ENCODE assay signal across 8 cellular contexts in genomic region chr4:10018818-10019438, GRCh38. TPM values are rescaled to one million over a fixed set of nuclear protein-coding genes. Genes with fewer than 3 reads are reported as not detected.
DNase-seq lines count a peak whose midpoint lies in the region; ATAC-seq and TF ChIP-seq lines count a peak whose summit lies in the region.

No MANE protein-coding gene starts in this region.

- peak overlapping the region; percentile 97 for H3K27ac Mint-ChIP-seq in T-helper 1 cell treated with Interleukin-12 subunit alpha and Interleukin-12 subunit beta and Interleukin-4 antibody, amounts not matched to agents 30 μg/mL and 1 μg/mL, for 36 hours

- peak overlapping the region; percentile 89 for H3K4me3 Mint-ChIP-seq in T-helper 1 cell treated with Interleukin-12 subunit alpha and Interleukin-12 subunit beta and Interleukin-4 antibody, amounts not matched to agents 30 μg/mL and 1 μg/mL, for 36 hours

- peaks cover 12% of the 10 kb centered on the region for H3K4me1 Mint-ChIP-seq in T-helper 1 cell treated with Interleukin-12 subunit alpha and Interleukin-12 subunit beta and Interleukin-4 antibody, amounts not matched to agents 30 μg/mL and 1 μg/mL, for 36 hours (ENCODE audit: low read depth)

- H3K4me3 ChIP-seq in GM08714 (ENCODE audit: low read length): peak overlapping the region; percentile 38; the same call in 1 of the 2 replicates
- H3K4me3 ChIP-seq in NB4 (ENCODE audit: low read depth, low read length): peak overlapping the region; percentile 67
- peak overlapping the region; percentile 36 to 42 for H3K4me3 ChIP-seq in right atrium auricular region
- H3K4me3 ChIP-seq in psoas muscle: peak overlapping the region; percentile 62
- H3K4me3 ChIP-seq in urinary bladder (ENCODE audit: low read depth, low read length): peak overlapping the region; percentile 8

- no peaks in the 10 kb centered on the region for H3K36me3 Mint-ChIP-seq in T-helper 1 cell treated with Interleukin-12 subunit alpha and Interleukin-12 subunit beta and Interleukin-4 antibody, amounts not matched to agents 30 μg/mL and 1 μg/mL, for 36 hours (ENCODE audit: low read depth)

- DNase-seq in HEK293T (ENCODE audit: extremely low spot score) (peak; percentile 79), NB4 (ENCODE audit: low read depth) (peak; percentile 97), right atrium auricular region (ENCODE audit: low spot score) (peak; percentile 99), psoas muscle (peak; percentile 98)

- H3K9me3 ChIP-seq in right atrium auricular region (no peaks in the 10 kb centered on the region), psoas muscle (no peaks in the 10 kb centered on the region)

- no peaks in the 10 kb centered on the region for H3K27me3 Mint-ChIP-seq in T-helper 1 cell treated with Interleukin-12 subunit alpha and Interleukin-12 subunit beta and Interleukin-4 antibody, amounts not matched to agents 30 μg/mL and 1 μg/mL, for 36 hours (ENCODE audit: low read depth)

- ATAC-seq in psoas muscle: peak; percentile 96 to 97 (median 96)

- H3K4me1 ChIP-seq in right atrium auricular region: peaks cover 0 to 55% of the 10 kb centered on the region in 2 donors
- peaks cover 24% of the 10 kb centered on the region for H3K4me1 ChIP-seq in psoas muscle
- no peaks in the 10 kb centered on the region for H3K4me1 ChIP-seq in urinary bladder (ENCODE audit: insufficient read depth)

- H3K27me3 ChIP-seq in right atrium auricular region: no peaks in the 10 kb centered on the region
- H3K27me3 ChIP-seq in psoas muscle (ENCODE audit: insufficient read depth in 3 of 3, low read length in 2 of 3): no peaks in the 10 kb centered on the region

- intact Hi-C loops in psoas muscle (cut with DNase I): loop anchor here (5.0 to 10.0 kb wide), 3 partner anchors 43 to 324 kb away; no protein-coding TSS in a partner anchor

- CTCF ChIA-PET in HEK293T (lab: Yijun Ruan, JAX): interaction anchor here (0.6 kb wide), 1 partner anchor 1810 kb away, joined by 3 read pairs; no protein-coding TSS in a partner anchor

- TF ChIP-seq CTCF in NB4 (IDR thresholded peaks at IDR 0.05; ENCODE audit: low read depth, low read length) (peak; percentile 99), right atrium auricular region (IDR thresholded peaks at IDR 0.05) (peak; percentile 99 to 100), psoas muscle (IDR thresholded peaks at IDR 0.05) (peak; percentile 97)

- POLR2A ChIA-PET in HEK293T (lab: Yijun Ruan, JAX): no interaction called here

- H3K36me3 ChIP-seq in right atrium auricular region: no peaks in the 10 kb centered on the region
- H3K36me3 ChIP-seq in psoas muscle (ENCODE audit: insufficient read depth in 1 of 2, low read depth in 1 of 2): no peaks in the 10 kb centered on the region
- H3K36me3 ChIP-seq in urinary bladder (ENCODE audit: insufficient read depth): no peaks in the 10 kb centered on the region

- 0 to 1% (median 1%) methylated on average over 46 to 51 of the region's 51 CpGs for WGBS in psoas muscle, 3 donors
- WGBS in urinary bladder: 1% methylated on average over 51 of the region's 51 CpGs

- TF ChIP-seq POLR2A in NB4 (IDR thresholded peaks at IDR 0.05; ENCODE audit: extremely low read depth, insufficient read length): peak; percentile 54

- H3K27ac ChIP-seq in angular gyrus (ENCODE audit: low read depth, low read length): peak overlapping the region; percentile 82
- peak overlapping the region; percentile 87 to 93 for H3K27ac ChIP-seq in right atrium auricular region
- peak overlapping the region; percentile 80 for H3K27ac ChIP-seq in psoas muscle
- peak overlapping the region; percentile 52 for H3K27ac ChIP-seq in urinary bladder (ENCODE audit: low read depth)

- no peaks in the 10 kb centered on the region for H3K9me3 Mint-ChIP-seq in T-helper 1 cell treated with Interleukin-12 subunit alpha and Interleukin-12 subunit beta and Interleukin-4 antibody, amounts not matched to agents 30 μg/mL and 1 μg/mL, for 36 hours

TF ChIP-seq in HEK293T, 16 proteins besides CTCF, POLR2A, EP300 and RAD21:
- TF ChIP-seq, protein P1, sequence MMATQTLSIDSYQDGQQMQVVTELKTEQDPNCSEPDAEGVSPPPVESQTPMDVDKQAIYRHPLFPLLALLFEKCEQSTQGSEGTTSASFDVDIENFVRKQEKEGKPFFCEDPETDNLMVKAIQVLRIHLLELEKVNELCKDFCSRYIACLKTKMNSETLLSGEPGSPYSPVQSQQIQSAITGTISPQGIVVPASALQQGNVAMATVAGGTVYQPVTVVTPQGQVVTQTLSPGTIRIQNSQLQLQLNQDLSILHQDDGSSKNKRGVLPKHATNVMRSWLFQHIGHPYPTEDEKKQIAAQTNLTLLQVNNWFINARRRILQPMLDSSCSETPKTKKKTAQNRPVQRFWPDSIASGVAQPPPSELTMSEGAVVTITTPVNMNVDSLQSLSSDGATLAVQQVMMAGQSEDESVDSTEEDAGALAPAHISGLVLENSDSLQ (IDR thresholded peaks at IDR 0.05): no peak
- peak; percentile 55 for TF ChIP-seq L3MBTL2 (conservative IDR thresholded peaks at IDR 0.05)
TF ChIP-seq in HEK293T: peak in this region for 1.

RNA-seq across cellular contexts. Expression of gene SLC2A9, which starts 2.4 kb away (rescaled TPM):
- total RNA-seq in right atrium auricular region (1 to 10 TPM; 3.5 to 5.8 TPM), psoas muscle (1 to 10 TPM in 3 of 4 donors, under 1 TPM in 1; 0.71 to 2.4 (median 1.5) TPM), urinary bladder (10.4 TPM)
- polyA plus RNA-seq in psoas muscle (1 to 10 TPM in 1 of 3 donors, under 1 TPM in 2; 0.37 to 2.7 (median 0.52) TPM), urinary bladder (7.6 TPM)

Comparison
In these comparisons a context has a peak if more than half of its experiments do, and no peak if none do; other contexts are left out.
1. Peak in every context shown above with its lines: DNase-seq, ATAC-seq, H3K4me3 ChIP-seq and H3K27ac ChIP-seq.
2. H3K4me3 ChIP-seq: peak in every context shown above with its lines; median percentile 67 in NB4; 62 in psoas muscle; 39 in right atrium auricular region; 38 in GM08714; 8 in urinary bladder.